In genomic region chr17:65121916-65122821, GRCh38 we compare ENCODE assay signal across 8 cellular contexts. TPM values are rescaled to one million over a fixed set of nuclear protein-coding genes. Genes with fewer than 3 reads are reported as not detected.
DNase-seq lines count a peak whose midpoint lies in the region; ATAC-seq and TF ChIP-seq lines count a peak whose summit lies in the region.

No MANE protein-coding gene starts in this region.

- H3K36me3 ChIP-seq in heart left ventricle (no peaks in the 10 kb centered on the region), SU-DHL-6 (ENCODE audit: low read length) (no peaks in the 10 kb centered on the region)

- peak overlapping the region; percentile 54; the same call in 1 of the 2 replicates for H3K9ac ChIP-seq in SU-DHL-6 (ENCODE audit: low read length)

- no peak for TF ChIP-seq POLR2A in heart left ventricle (IDR thresholded peaks at IDR 0.05)

- H3F3A ChIP-seq in SU-DHL-6 (ENCODE audit: insufficient read depth), result peaks cover 29% of the 10 kb centered on the region

- 80 to 84% (median 82%) methylated on average over 12 of the region's 12 CpGs for WGBS in heart left ventricle, 4 donors

- peak overlapping the region in 8 of 12 donors; percentile 77 to 94 (median 91) for H3K27ac ChIP-seq in heart left ventricle
- peak overlapping the region; percentile 43; the same call in 1 of the 2 replicates for H3K27ac ChIP-seq in SU-DHL-6 (ENCODE audit: low read depth, low read length)

- H2AFZ ChIP-seq in SU-DHL-6 (ENCODE audit: low read depth, low read length, severe bottlenecking), result no peak overlapping the region

- intact Hi-C loops in heart left ventricle (cut with DNase I), result loop anchor here in 1 of 10 donors (5.0 kb wide), 1 partner anchor 65 kb away; the partner anchor contains the start of gene GNA13
- intact Hi-C loops in left cardiac atrium (cut with DNase I), result no loop called here

- H3K4me1 ChIP-seq in heart left ventricle, result peaks cover 0 to 12% (median 3%) of the 10 kb centered on the region in 12 donors

- H3K79me2 ChIP-seq in SU-DHL-6 (ENCODE audit: insufficient read depth, low read length), result no peaks in the 10 kb centered on the region

- H3K9me2 ChIP-seq in SU-DHL-6 (replicated peaks; ENCODE audit: insufficient read depth, low read length), result no peaks in the 10 kb centered on the region

- no peaks in the 10 kb centered on the region for H4K20me1 ChIP-seq in SU-DHL-6 (ENCODE audit: low read depth, low read length)

- no peaks in the 10 kb centered on the region for H3K27me3 ChIP-seq in heart left ventricle
- no peaks in the 10 kb centered on the region for H3K27me3 ChIP-seq in SU-DHL-6 (ENCODE audit: low read length)

- H3K4me2 ChIP-seq in SU-DHL-6 (ENCODE audit: low read depth, low read length, poor library complexity, severe bottlenecking), result peak overlapping the region; percentile 54

- DNase-seq in heart left ventricle, result no peak
- DNase-seq in left cardiac atrium, result no peak
- no peak for DNase-seq in foreskin fibroblast
- peak; percentile 19 for DNase-seq in stimulated activated CD4-positive, alpha-beta T cell treated with anti-CD3 and anti-CD28 coated beads, Interleukin-12 subunit alpha, Interleukin-12 subunit beta, amount 100 ng/mL, for 4 hours
- no peak for DNase-seq in KG1 (lab: John Stamatoyannopoulos, UW)
- no peak for DNase-seq in NCI-H1417 treated with DMSO at 0.1 percent for 48 hours (lab: John Stamatoyannopoulos, UW)

- H3K9me3 ChIP-seq in heart left ventricle, result no peaks in the 10 kb centered on the region
- H3K9me3 ChIP-seq in SU-DHL-6 (ENCODE audit: insufficient read depth, low read length), result no peaks in the 10 kb centered on the region

- no peak for TF ChIP-seq CTCF in heart left ventricle (IDR thresholded peaks at IDR 0.05)
- no peak for TF ChIP-seq CTCF in SU-DHL-6 (IDR thresholded peaks at IDR 0.05; ENCODE audit: insufficient read depth, low read length, poor library complexity, severe bottlenecking)
- no peak for TF ChIP-seq CTCF in foreskin fibroblast (IDR thresholded peaks at IDR 0.05; ENCODE audit: low read depth, low read length)

- ATAC-seq in heart left ventricle, result no peak
- no peak for ATAC-seq in left cardiac atrium
- no peak for ATAC-seq in GM19328 (IDR thresholded peaks at IDR 0.05; ENCODE audit: unreplicated experiment)

- peak overlapping the region; percentile 36 to 82 (median 73) for H3K4me3 ChIP-seq in heart left ventricle
- H3K4me3 ChIP-seq in SU-DHL-6 (ENCODE audit: insufficient read depth, low read length, poor library complexity, severe bottlenecking), result peak overlapping the region; percentile 38
- peak overlapping the region; percentile 53 to 63 for H3K4me3 ChIP-seq in foreskin fibroblast (ENCODE audit: low read depth in 1 of 2, low read length in 2 of 2)

RNA-seq across cellular contexts. Expression of gene RGS9, which starts 15.0 kb away (rescaled TPM):
- total RNA-seq in heart left ventricle (1 to 10 TPM in 7 of 9 donors, under 1 TPM in 2; 0.85 to 5.1 (median 1.5) TPM), left cardiac atrium (1 to 10 TPM; 3.0 to 4.9 TPM)
- 1 to 10 TPM in 1 of 2 donors, under 1 TPM in 1; 0.68 to 1.0 TPM for polyA plus RNA-seq in heart left ventricle
